ENCODE assay signal across 8 cellular contexts in the genomic region with DNA sequence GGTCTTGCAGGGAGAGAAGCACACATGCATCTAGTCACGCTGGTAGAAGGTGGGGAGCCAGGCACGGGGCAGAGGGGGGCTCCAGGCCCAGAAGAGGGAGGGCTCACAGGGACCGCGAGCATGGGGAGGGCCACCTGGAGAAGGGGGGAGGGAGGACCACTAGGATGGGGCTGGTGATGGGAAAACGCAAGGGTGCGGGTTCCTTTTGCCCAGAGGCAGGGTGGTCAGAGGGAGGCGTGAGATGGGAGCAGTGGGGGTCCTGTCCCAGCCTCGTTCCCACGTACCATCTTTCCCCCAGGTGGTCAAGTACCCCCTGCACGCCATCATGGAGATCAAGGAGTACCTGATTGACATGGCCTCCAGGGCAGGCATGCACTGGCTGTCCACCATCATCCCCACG.
"Had no signal": no experiment of that assay in that cellular context is flagged by ENCODE, and none has a peak within 500 bp of the region (broad histone marks: within the 10 kb centered on the region; RNA-seq: fewer than 3 reads in every experiment).

No MANE protein-coding gene starts in this region.

- DNase-seq: GDM1, GF-D8 had no signal

- FAIRE-seq: G401.6, GM12878, GM12891, GM12892, GM18507, GM19239 had no signal

- H3K4me3 ChIP-seq: GM12878 had no signal
